21 cellular contexts compared by ENCODE assay signal in genomic region chr1:85316324-85316723, GRCh38. TPM values are rescaled to one million over a fixed set of nuclear protein-coding genes. Genes with fewer than 3 reads are reported as not detected.
DNase-seq lines count a peak whose midpoint lies in the region; TF ChIP-seq lines count a peak whose summit lies in the region.
"Had no signal": no experiment of that assay in that cellular context is flagged by ENCODE, and none has a peak within 500 bp of the region (broad histone marks: within the 10 kb centered on the region; RNA-seq: fewer than 3 reads in every experiment).

No MANE protein-coding gene starts in this region.

- H4K8ac ChIP-seq in mesenchymal stem cell (ENCODE audit: low read length), result peak overlapping the region; percentile 47

- H2BK15ac ChIP-seq in mesenchymal stem cell (ENCODE audit: low read depth, poor library complexity, severe bottlenecking), result peak overlapping the region; percentile 60

- H2BK12ac ChIP-seq in mesenchymal stem cell (ENCODE audit: low read length in 2 of 2), result peak overlapping the region in 1 of 2 experiments; percentile 69

- H3K9ac ChIP-seq in mesenchymal stem cell (ENCODE audit: low read length), result no peak overlapping the region

- H3K4me2 ChIP-seq in mesenchymal stem cell (ENCODE audit: low read length, poor library complexity, severe bottlenecking), result no peak overlapping the region

- no peak overlapping the region for H3K4me3 ChIP-seq in mesenchymal stem cell (ENCODE audit: insufficient read depth in 1 of 2, low read depth in 1 of 2, low read length in 2 of 2)
- H3K4me3 ChIP-seq: dorsolateral prefrontal cortex had no signal

- H3K9me3 Mint-ChIP-seq in mesothelial cell of epicardium, result peaks cover 5% of the 10 kb centered on the region
- H3K9me3 Mint-ChIP-seq: naive thymus-derived CD8-positive, alpha-beta T cell; stimulated activated memory B cell treated with anti-CD40 and anti-IgM and Interleukin-4, amounts not matched to agents 10 μg/mL and 1 μg/mL and 100 μg/mL, for 72 hours had no signal

- TF ChIP-seq CTCF in mesothelial cell of epicardium (IDR thresholded peaks at IDR 0.05; ENCODE audit: unreplicated experiment), result no peak

- H3K14ac ChIP-seq in mesenchymal stem cell (ENCODE audit: low read length in 2 of 2), result no peak overlapping the region

- no peak overlapping the region for H3K4ac ChIP-seq in mesenchymal stem cell (ENCODE audit: low read depth in 1 of 2, low read length in 2 of 2)

- H3K23ac ChIP-seq in mesenchymal stem cell (ENCODE audit: low read length in 2 of 2), result no peak overlapping the region

- 97% methylated on average over 2 of the region's 2 CpGs for WGBS in mesenchymal stem cell

- no peaks in the 10 kb centered on the region for H3K27me3 ChIP-seq in mesenchymal stem cell (ENCODE audit: control insufficient read depth in 1 of 2, insufficient read depth in 1 of 2, low read length in 2 of 2)
- H3K27me3 ChIP-seq: BE2C had no signal

- H3K18ac ChIP-seq in mesenchymal stem cell (ENCODE audit: low read depth in 1 of 2, low read length in 2 of 2), result peak overlapping the region in 1 of 2 experiments; percentile 79

- H3K4me1 ChIP-seq in mesenchymal stem cell (ENCODE audit: control insufficient read depth, insufficient read depth, low read depth, low read length), result peaks cover 11% of the 10 kb centered on the region
- H3K4me1 ChIP-seq: BE2C had no signal

- H3K27me3 Mint-ChIP-seq in mesothelial cell of epicardium (ENCODE audit: low read depth), result no peaks in the 10 kb centered on the region
- H3K27me3 Mint-ChIP-seq: stimulated activated memory B cell treated with anti-CD40 and anti-IgM and Interleukin-4, amounts not matched to agents 10 μg/mL and 1 μg/mL and 100 μg/mL, for 72 hours had no signal

- no peak overlapping the region for H3K27ac ChIP-seq in mesenchymal stem cell (ENCODE audit: low read length, poor library complexity, severe bottlenecking)
- H3K27ac ChIP-seq: dorsolateral prefrontal cortex had no signal

- no peak overlapping the region for H2BK120ac ChIP-seq in mesenchymal stem cell (ENCODE audit: low read depth, low read length)

- no peak overlapping the region for H2AK5ac ChIP-seq in mesenchymal stem cell (ENCODE audit: low read length, severe bottlenecking)

- peaks cover 52% of the 10 kb centered on the region for H3K4me1 Mint-ChIP-seq in mesothelial cell of epicardium
- H3K4me1 Mint-ChIP-seq: naive thymus-derived CD8-positive, alpha-beta T cell had no signal

- H3K27ac Mint-ChIP-seq in mesothelial cell of epicardium, result no peak overlapping the region
- H3K27ac Mint-ChIP-seq: naive thymus-derived CD8-positive, alpha-beta T cell; stimulated activated memory B cell treated with anti-CD40 and anti-IgM and Interleukin-4, amounts not matched to agents 10 μg/mL and 1 μg/mL and 100 μg/mL, for 72 hours had no signal

- peak overlapping the region; percentile 11 for H4K91ac ChIP-seq in mesenchymal stem cell (ENCODE audit: low read length)

- H3K36me3 Mint-ChIP-seq in mesothelial cell of epicardium, result peaks cover 3% of the 10 kb centered on the region
- H3K36me3 Mint-ChIP-seq: naive thymus-derived CD8-positive, alpha-beta T cell had no signal

- no peaks in the 10 kb centered on the region for H3K36me3 ChIP-seq in mesenchymal stem cell (ENCODE audit: control insufficient read depth in 1 of 2, insufficient read depth in 2 of 2, low read depth in 1 of 2, low read length in 2 of 2)
- H3K36me3 ChIP-seq: BE2C had no signal

- DNase-seq in NCI-H146 (lab: John Stamatoyannopoulos, UW), result peak; percentile 55
- no peak for DNase-seq in NCI-H146 treated with DMSO at 0.1 percent for 48 hours (lab: John Stamatoyannopoulos, UW; ENCODE audit: unreplicated experiment)
- DNase-seq in NCI-H1105 (lab: John Stamatoyannopoulos, UW), result peak; percentile 87
- peak; percentile 7 for DNase-seq in RPMI8226
- no peak for DNase-seq in mesenchymal stem cell
- no peak for DNase-seq in effector CD8-positive, alpha-beta T cell (lab: John Stamatoyannopoulos, UW)
- no peak for DNase-seq in mesothelial cell of epicardium (ENCODE audit: low spot score in 2 of 2, unreplicated experiment in 2 of 2)
- DNase-seq in cerebellum (ENCODE audit: low spot score), result no peak
- DNase-seq: activated CD4-positive, alpha-beta T cell treated with anti-CD3 and anti-CD28 coated beads, Interleukin-2, amount 50 U/mL, for 48 hours; activated gamma-delta T cell treated with Interleukin-2 at 50 U/mL for 16 hours; BE2C; Caco-2; dorsolateral prefrontal cortex; foreskin fibroblast; hypothalamus; naive thymus-derived CD8-positive, alpha-beta T cell; NCI-H1694; NCI-H510A; SIG-M5; T-helper 2 cell had no signal

- H3K9me3 ChIP-seq in mesenchymal stem cell (ENCODE audit: control insufficient read depth, low read length), result no peaks in the 10 kb centered on the region
- H3K9me3 ChIP-seq: BE2C, Caco-2 had no signal

- H2BK5ac ChIP-seq in mesenchymal stem cell (ENCODE audit: low read depth, low read length, poor library complexity, severe bottlenecking), result no peak overlapping the region

- H2AFZ ChIP-seq in mesenchymal stem cell (ENCODE audit: low read depth, low read length), result no peak overlapping the region

- H3K4me3 Mint-ChIP-seq in mesothelial cell of epicardium, result no peak overlapping the region
- H3K4me3 Mint-ChIP-seq: naive thymus-derived CD8-positive, alpha-beta T cell; stimulated activated memory B cell treated with anti-CD40 and anti-IgM and Interleukin-4, amounts not matched to agents 10 μg/mL and 1 μg/mL and 100 μg/mL, for 72 hours had no signal

- H3K79me1 ChIP-seq in mesenchymal stem cell (replicated peaks; ENCODE audit: low read length, poor library complexity, severe bottlenecking), result peaks cover 13% of the 10 kb centered on the region

RNA-seq across cellular contexts. Expression of gene BCL10, which starts 39.9 kb away (rescaled TPM):
- 21.7 TPM for polyA plus RNA-seq in mesenchymal stem cell (2013, experiment 1 of 2)
- polyA plus RNA-seq in mesenchymal stem cell (2013, experiment 2 of 2), result 22.6 TPM
- total RNA-seq in mesothelial cell of epicardium (26.9 to 28.4 TPM (median 27.2 TPM) in 3 replicates), cerebellum (23.9 TPM)

RNA-seq across cellular contexts. Expression of gene C1orf52, which starts 56.9 kb away (rescaled TPM):
- 25.2 TPM for polyA plus RNA-seq in mesenchymal stem cell (2013, experiment 1 of 2)
- 25.7 TPM for polyA plus RNA-seq in mesenchymal stem cell (2013, experiment 2 of 2)
- total RNA-seq in mesothelial cell of epicardium (44.6 to 48.2 TPM (median 47.4 TPM) in 3 replicates), cerebellum (18.7 TPM)

Comparison
In these comparisons a context has a peak if more than half of its experiments do, and no peak if none do; other contexts are left out.
1. DNase-seq: peak in NCI-H146 (single experiment), NCI-H1105 (single experiment) and RPMI8226 (single experiment); none in NCI-H146 treated with DMSO at 0.1 percent for 48 hours (single experiment), mesenchymal stem cell (single experiment), effector CD8-positive, alpha-beta T cell (single experiment), mesothelial cell of epicardium (0 of 2) and cerebellum (single experiment).